In the genomic region with DNA sequence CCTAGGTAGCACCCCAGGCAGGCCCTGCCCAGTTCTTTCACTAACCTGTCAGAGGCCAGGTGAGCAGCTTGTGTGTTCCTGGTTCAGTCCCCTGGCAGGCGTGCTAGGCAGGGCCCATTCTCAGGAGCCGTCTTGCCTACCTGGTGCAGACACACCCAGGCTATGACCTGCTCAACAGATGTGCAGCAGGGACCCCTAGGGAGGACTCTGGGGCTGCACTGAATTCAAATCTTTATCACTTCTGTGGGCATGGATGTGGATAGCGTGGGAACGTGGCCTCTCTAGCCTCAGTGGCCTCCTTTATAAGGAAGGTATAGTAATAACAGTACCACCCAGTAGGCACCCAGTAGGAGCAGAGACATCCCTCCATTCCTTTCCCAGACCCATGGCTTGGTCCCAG, we compare ENCODE assay signal across 10 cellular contexts. TPM values are rescaled to one million over a fixed set of nuclear protein-coding genes. Genes with fewer than 3 reads are reported as not detected.
A peak's percentile ranks its signal among the peaks of the same experiment; 100 is the strongest.
DNase-seq lines count a peak whose midpoint lies in the region; ATAC-seq and TF ChIP-seq lines count a peak whose summit lies in the region.
"Had no signal": no experiment of that assay in that cellular context is flagged by ENCODE, and none has a peak within 500 bp of the region (broad histone marks: within the 10 kb centered on the region; RNA-seq: fewer than 3 reads in every experiment).

No MANE protein-coding gene starts in this region.

- no peak for TF ChIP-seq CTCF in GM13977 (IDR thresholded peaks at IDR 0.05; ENCODE audit: extremely low read depth, insufficient read depth, missing control alignments)

- DNase-seq in NCI-H2171 (lab: John Stamatoyannopoulos, UW) (peak; percentile 4), left lobe of liver (ENCODE audit: low spot score) (no peak), NCI-H1436 (lab: John Stamatoyannopoulos, UW) (no peak), GM19238 (ENCODE audit: insufficient read length, low spot score) (no peak), NCI-H748 treated with DMSO at 0.1 percent for 48 hours (lab: John Stamatoyannopoulos, UW) (no peak), GM13977 (ENCODE audit: low spot score) (no peak)

- ATAC-seq in GM18858 (IDR thresholded peaks at IDR 0.05; ENCODE audit: unreplicated experiment) (peak; percentile 1), HG02884 (IDR thresholded peaks at IDR 0.05; ENCODE audit: unreplicated experiment) (peak; percentile 2), left lobe of liver (peak; percentile 24)

- in situ Hi-C loops in GM13977 (cut with MboI; ENCODE audit: low pct_unique_long_range_greater_than_20kb, low sequenced_read_pairs, unreplicated experiment), result no loop called here

RNA-seq across cellular contexts. Expression of gene PLEKHB2, which starts 48.4 kb away (rescaled TPM):
- total RNA-seq in left lobe of liver, result 10.7 TPM

RNA-seq across cellular contexts. Expression of gene POTEE, which starts 55.8 kb away (rescaled TPM):
- total RNA-seq in left lobe of liver, result not detected
- total RNA-seq: epithelial cell of proximal tubule, stomach had no signal
